ENCODE assay signal across 19 cellular contexts in the genomic region with DNA sequence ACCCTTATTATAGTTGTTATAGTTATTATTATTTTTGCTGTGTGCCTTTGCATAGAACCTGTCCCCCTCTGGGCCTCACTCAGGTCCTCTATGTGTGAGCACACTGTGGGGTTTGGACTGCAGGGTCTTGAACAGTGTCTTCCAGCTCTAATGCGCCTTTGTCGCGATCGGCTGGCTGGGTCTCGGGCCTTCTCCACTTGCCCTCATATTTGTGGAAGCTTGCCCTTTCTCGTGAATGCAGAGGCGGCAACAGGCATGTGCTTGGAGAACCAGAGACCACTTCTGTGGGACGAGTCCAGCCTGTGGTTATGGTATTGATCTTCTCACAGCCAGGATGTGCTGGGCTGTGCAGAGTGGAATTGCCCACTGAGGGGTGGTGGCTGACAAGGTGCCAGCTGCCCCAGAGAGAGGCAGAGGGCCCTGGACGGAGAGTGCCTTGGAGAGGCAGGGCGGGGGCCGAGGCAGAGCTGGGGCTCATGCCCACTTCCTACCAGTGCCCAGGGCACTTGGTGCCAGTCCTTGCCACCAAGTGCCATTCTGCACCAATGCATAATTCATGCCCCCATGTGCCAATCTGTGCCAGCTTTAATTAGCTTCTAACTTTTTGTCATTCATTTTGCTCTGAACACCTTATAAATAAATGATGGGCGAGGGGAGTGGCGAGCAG. TPM values are rescaled to one million over a fixed set of nuclear protein-coding genes. Genes with fewer than 3 reads are reported as not detected.
"Had no signal": no experiment of that assay in that cellular context is flagged by ENCODE, and none has a peak within 500 bp of the region (broad histone marks: within the 10 kb centered on the region; RNA-seq: fewer than 3 reads in every experiment).

No MANE protein-coding gene starts in this region.

- H3K4me2 ChIP-seq: hepatocyte had no signal

- H3K4me1 ChIP-seq: esophagus squamous epithelium, gastroesophageal sphincter, parathyroid adenoma, prostate gland, sigmoid colon had no signal

- H3K9me3 Mint-ChIP-seq: effector memory CD8-positive, alpha-beta T cell; naive B cell; nephron; stimulated activated naive B cell treated with anti-CD40 and anti-IgM and Interleukin-4, amounts not matched to agents 10 μg/mL and 1 μg/mL and 100 μg/mL, for 72 hours; stimulated activated naive CD8-positive, alpha-beta T cell treated with anti-CD3 and anti-CD28 coated beads, Interleukin-15, amount 100 ng/mL, for 72 hours had no signal

- H3K36me3 Mint-ChIP-seq: naive B cell; stimulated activated naive B cell treated with anti-CD40 and anti-IgM and Interleukin-4, amounts not matched to agents 10 μg/mL and 1 μg/mL and 100 μg/mL, for 72 hours had no signal

- H3K9ac ChIP-seq: parathyroid adenoma had no signal

- H3K9me3 ChIP-seq: esophagus squamous epithelium, gastroesophageal sphincter, prostate gland, sigmoid colon had no signal

- H3K27ac ChIP-seq: esophagus squamous epithelium, gastroesophageal sphincter, hepatocyte, parathyroid adenoma, prostate gland, sigmoid colon, skin epidermis had no signal

- H3K4me3 ChIP-seq: esophagus squamous epithelium, gastroesophageal sphincter, hepatocyte, prostate gland, sigmoid colon, skin epidermis had no signal

- DNase-seq: effector memory CD8-positive, alpha-beta T cell; esophagus squamous epithelium; foreskin fibroblast; mesendoderm; naive B cell; sigmoid colon; stimulated activated CD4-positive, alpha-beta T cell treated with anti-CD3 and anti-CD28 coated beads, Interleukin-2, amount 100 ng/mL, for 24 hours; stimulated activated CD4-positive, alpha-beta T cell treated with anti-CD3 and anti-CD28 coated beads, Interleukin-4, amount 100 ng/mL, for 4 hours; stimulated activated naive B cell treated with anti-CD40 and anti-IgM and Interleukin-4, amounts not matched to agents 10 μg/mL and 1 μg/mL and 100 μg/mL, for 72 hours; stimulated activated naive CD8-positive, alpha-beta T cell treated with anti-CD3 and anti-CD28 coated beads, Interleukin-15, amount 100 ng/mL, for 72 hours; trophoblast cell had no signal

- H3K79me2 ChIP-seq: hepatocyte, parathyroid adenoma had no signal

- H3K36me3 ChIP-seq: esophagus squamous epithelium, gastroesophageal sphincter, prostate gland, sigmoid colon had no signal

- H3K4me3 Mint-ChIP-seq: effector memory CD8-positive, alpha-beta T cell; nephron; stimulated activated naive B cell treated with anti-CD40 and anti-IgM and Interleukin-4, amounts not matched to agents 10 μg/mL and 1 μg/mL and 100 μg/mL, for 72 hours; stimulated activated naive CD8-positive, alpha-beta T cell treated with anti-CD3 and anti-CD28 coated beads, Interleukin-15, amount 100 ng/mL, for 72 hours had no signal

- H3K27ac Mint-ChIP-seq: effector memory CD8-positive, alpha-beta T cell; nephron; stimulated activated naive B cell treated with anti-CD40 and anti-IgM and Interleukin-4, amounts not matched to agents 10 μg/mL and 1 μg/mL and 100 μg/mL, for 72 hours; stimulated activated naive CD8-positive, alpha-beta T cell treated with anti-CD3 and anti-CD28 coated beads, Interleukin-15, amount 100 ng/mL, for 72 hours had no signal

- H3K4me1 Mint-ChIP-seq: nephron; stimulated activated naive CD8-positive, alpha-beta T cell treated with anti-CD3 and anti-CD28 coated beads, Interleukin-15, amount 100 ng/mL, for 72 hours had no signal

- H2AFZ ChIP-seq: hepatocyte, parathyroid adenoma had no signal

- ATAC-seq: effector memory CD8-positive, alpha-beta T cell; gastroesophageal sphincter; stimulated activated naive B cell treated with anti-CD40 and anti-IgM and Interleukin-4, amounts not matched to agents 10 μg/mL and 1 μg/mL and 100 μg/mL, for 72 hours; stimulated activated naive CD8-positive, alpha-beta T cell treated with anti-CD3 and anti-CD28 coated beads, Interleukin-15, amount 100 ng/mL, for 72 hours had no signal

RNA-seq across cellular contexts. Expression of a gene that starts 6.8 kb away (rescaled TPM):
- total RNA-seq: lung microvascular endothelial cell, renal cortical epithelial cell had no signal
